10 cellular contexts compared by ENCODE assay signal in genomic region chr1:197692965-197693364, GRCh38.
DNase-seq lines count a peak whose midpoint lies in the region; ATAC-seq and TF ChIP-seq lines count a peak whose summit lies in the region.
"Had no signal": no experiment of that assay in that cellular context is flagged by ENCODE, and none has a peak within 500 bp of the region (broad histone marks: within the 10 kb centered on the region; RNA-seq: fewer than 3 reads in every experiment).

No MANE protein-coding gene starts in this region.

- DNase-seq in EL (peak; percentile 23), adipocyte (ENCODE audit: low read depth) (peak; percentile 51), right lobe of liver (no peak), sciatic nerve (ENCODE audit: low spot score) (no peak), NCI-H2107 (lab: John Stamatoyannopoulos, UW) (no peak), DMS153 (lab: John Stamatoyannopoulos, UW) (no peak)
- DNase-seq: brain microvascular endothelial cell, T1000 had no signal

- H3K9me3 ChIP-seq in adipocyte (ENCODE audit: control insufficient read depth, low read length) = peaks cover 7% of the 10 kb centered on the region
- peaks cover 0 to 3% (median 0%) of the 10 kb centered on the region in 4 donors for H3K9me3 ChIP-seq in right lobe of liver

- peaks cover 26% of the 10 kb centered on the region for H3K36me3 Mint-ChIP-seq in activated T-helper 17 cell treated with anti-CD3 and anti-CD28 coated beads, Interleukin-2, amount 50 U/mL, for 72 hours (ENCODE audit: low read depth)

- H3K9ac ChIP-seq in adipocyte (ENCODE audit: low read length) = no peak overlapping the region

- H3K4me1 ChIP-seq in adipocyte (ENCODE audit: control insufficient read depth, insufficient read depth, low read length) = no peaks in the 10 kb centered on the region
- H3K4me1 ChIP-seq in right lobe of liver = peaks cover 0 to 34% (median 8%) of the 10 kb centered on the region in 4 donors

- H3K4me3 Mint-ChIP-seq in activated T-helper 17 cell treated with anti-CD3 and anti-CD28 coated beads, Interleukin-2, amount 50 U/mL, for 72 hours = no peak overlapping the region

- no peak overlapping the region for H3K4me3 ChIP-seq in adipocyte (ENCODE audit: low read length)
- H3K4me3 ChIP-seq in right lobe of liver = no peak overlapping the region

- no peak overlapping the region for H3K27ac ChIP-seq in right lobe of liver
- H3K27ac ChIP-seq: brain microvascular endothelial cell had no signal

- no peak overlapping the region for H3K27ac Mint-ChIP-seq in activated T-helper 17 cell treated with anti-CD3 and anti-CD28 coated beads, Interleukin-2, amount 50 U/mL, for 72 hours

- peak in 3 of 4 donors; percentile 32 to 43 (median 42) for TF ChIP-seq CTCF in right lobe of liver (IDR thresholded peaks at IDR 0.05)

- peaks cover 13% of the 10 kb centered on the region for H3K4me1 Mint-ChIP-seq in activated T-helper 17 cell treated with anti-CD3 and anti-CD28 coated beads, Interleukin-2, amount 50 U/mL, for 72 hours

- TF ChIP-seq POLR2A in right lobe of liver (IDR thresholded peaks at IDR 0.05) = no peak

- peaks cover 11% of the 10 kb centered on the region for H3K9me3 Mint-ChIP-seq in activated T-helper 17 cell treated with anti-CD3 and anti-CD28 coated beads, Interleukin-2, amount 50 U/mL, for 72 hours

- H3K27me3 ChIP-seq in adipocyte (replicated peaks; ENCODE audit: control insufficient read depth, insufficient read depth, low read length) (no peaks in the 10 kb centered on the region), right lobe of liver (no peaks in the 10 kb centered on the region)
- H3K27me3 ChIP-seq: brain microvascular endothelial cell had no signal

- intact Hi-C loops in right lobe of liver (cut with DNase I) = loop anchor here in 1 of 2 donors (10.0 kb wide), 1 partner anchor 232 kb away; no protein-coding TSS in a partner anchor
- intact Hi-C loops in sciatic nerve (cut with DNase I) = no loop called here

- H3K36me3 ChIP-seq in adipocyte (ENCODE audit: control insufficient read depth, insufficient read depth, low read length, severe bottlenecking) (no peaks in the 10 kb centered on the region), right lobe of liver (no peaks in the 10 kb centered on the region)
- H3K36me3 ChIP-seq: brain microvascular endothelial cell had no signal

- no peaks in the 10 kb centered on the region for H3K27me3 Mint-ChIP-seq in activated T-helper 17 cell treated with anti-CD3 and anti-CD28 coated beads, Interleukin-2, amount 50 U/mL, for 72 hours

- ATAC-seq in HG03103 (IDR thresholded peaks at IDR 0.05; ENCODE audit: low read depth, unreplicated experiment) (peak; percentile 57), right lobe of liver (peak; percentile 65 to 81 (median 68)), sciatic nerve (no peak)
- no peak for ATAC-seq in activated T-helper 17 cell treated with anti-CD3 and anti-CD28 coated beads, Interleukin-2, amount 50 U/mL, for 72 hours (replicated peaks)

Comparison
In these comparisons a context has a peak if more than half of its experiments do, and no peak if none do; other contexts are left out.
1. DNase-seq: peak in EL (single experiment) and adipocyte (single experiment); none in right lobe of liver (0 of 3), sciatic nerve (single experiment), NCI-H2107 (single experiment) and DMS153 (single experiment).
2. ATAC-seq: peak in HG03103 (single experiment) and right lobe of liver (4 of 4); none in sciatic nerve (single experiment) and activated T-helper 17 cell treated with anti-CD3 and anti-CD28 coated beads, Interleukin-2, amount 50 U/mL, for 72 hours (single experiment).